ENCODE assay signal across 1 cellular context in genomic region chr1:158931055-158931737, GRCh38.
TF ChIP-seq lines count a peak whose summit lies in the region.

PYHIN1 (plus strand) TSS chr1:158931552; CDS start chr1:158936911, 5,359 bp downstream.

TF ChIP-seq in GM23338, 12 proteins besides CTCF, POLR2A, EP300 and RAD21 (continued from another document):
- no peak for TF ChIP-seq ETS1 (IDR thresholded peaks at IDR 0.05)
- TF ChIP-seq CREB1 (CRISPR knock-in tag; IDR thresholded peaks at IDR 0.05; ENCODE audit: low read depth), result no peak
- no peak for TF ChIP-seq ZNF331 (CRISPR knock-in tag; IDR thresholded peaks at IDR 0.05; ENCODE audit: low read depth)
- TF ChIP-seq JUNB (IDR thresholded peaks at IDR 0.05; ENCODE audit: unreplicated experiment), result no peak
- no peak for TF ChIP-seq NANOG (IDR thresholded peaks at IDR 0.05; ENCODE audit: borderline replicate concordance)
- no peak for TF ChIP-seq EZH2 (IDR thresholded peaks at IDR 0.05; ENCODE audit: low read depth, unreplicated experiment)
- no peak for TF ChIP-seq REST (IDR thresholded peaks at IDR 0.05; ENCODE audit: unreplicated experiment)
